Comparison of ENCODE assay signal across 1 cellular context in genomic region chr3:127748754-127749327, GRCh38.
TF ChIP-seq lines count a peak whose summit lies in the region.

No MANE protein-coding gene starts in this region.

TF ChIP-seq in HepG2, 621 proteins besides CTCF, POLR2A, EP300 and RAD21:
- TF ChIP-seq ETV6 (CRISPR knock-in tag; conservative IDR thresholded peaks at IDR 0.05), result no peak
- TF ChIP-seq ZMYM4 (CRISPR knock-in tag; IDR thresholded peaks at IDR 0.05), result no peak
- no peak for TF ChIP-seq ZNF513 (CRISPR knock-in tag; conservative IDR thresholded peaks at IDR 0.05)
- TF ChIP-seq ZNF382 (CRISPR knock-in tag; IDR thresholded peaks at IDR 0.05; ENCODE audit: borderline replicate concordance), result no peak
- no peak for TF ChIP-seq TGIF2 (CRISPR knock-in tag; IDR thresholded peaks at IDR 0.05)
- TF ChIP-seq THAP9 (CRISPR knock-in tag; IDR thresholded peaks at IDR 0.05; ENCODE audit: borderline replicate concordance), result no peak
- no peak for TF ChIP-seq ZNF180 (CRISPR knock-in tag; IDR thresholded peaks at IDR 0.05; ENCODE audit: borderline replicate concordance, low read depth)
- no peak for TF ChIP-seq RERE (CRISPR knock-in tag; IDR thresholded peaks at IDR 0.05; ENCODE audit: low read depth)
- TF ChIP-seq TEAD2 (CRISPR knock-in tag; IDR thresholded peaks at IDR 0.05), result no peak
- no peak for TF ChIP-seq NFYC (CRISPR knock-in tag; IDR thresholded peaks at IDR 0.05)
- no peak for TF ChIP-seq ZNF44 (CRISPR knock-in tag; IDR thresholded peaks at IDR 0.05)
- TF ChIP-seq ZNF207 (IDR thresholded peaks at IDR 0.05; ENCODE audit: borderline replicate concordance), result no peak
- TF ChIP-seq ZHX2 (IDR thresholded peaks at IDR 0.05; ENCODE audit: low read depth), result no peak
- TF ChIP-seq ZHX2 (CRISPR knock-in tag; IDR thresholded peaks at IDR 0.05; ENCODE audit: borderline replicate concordance), result no peak
- TF ChIP-seq HOMEZ (CRISPR knock-in tag; IDR thresholded peaks at IDR 0.05; ENCODE audit: low read depth), result no peak
- no peak for TF ChIP-seq PCBP2 (optimal IDR thresholded peaks at IDR 0.05; ENCODE audit: low read depth, low read length, poor library complexity, severe bottlenecking)
- no peak for TF ChIP-seq KMT2B (CRISPR knock-in tag; IDR thresholded peaks at IDR 0.05)
